ENCODE assay signal across 12 cellular contexts in the genomic region with DNA sequence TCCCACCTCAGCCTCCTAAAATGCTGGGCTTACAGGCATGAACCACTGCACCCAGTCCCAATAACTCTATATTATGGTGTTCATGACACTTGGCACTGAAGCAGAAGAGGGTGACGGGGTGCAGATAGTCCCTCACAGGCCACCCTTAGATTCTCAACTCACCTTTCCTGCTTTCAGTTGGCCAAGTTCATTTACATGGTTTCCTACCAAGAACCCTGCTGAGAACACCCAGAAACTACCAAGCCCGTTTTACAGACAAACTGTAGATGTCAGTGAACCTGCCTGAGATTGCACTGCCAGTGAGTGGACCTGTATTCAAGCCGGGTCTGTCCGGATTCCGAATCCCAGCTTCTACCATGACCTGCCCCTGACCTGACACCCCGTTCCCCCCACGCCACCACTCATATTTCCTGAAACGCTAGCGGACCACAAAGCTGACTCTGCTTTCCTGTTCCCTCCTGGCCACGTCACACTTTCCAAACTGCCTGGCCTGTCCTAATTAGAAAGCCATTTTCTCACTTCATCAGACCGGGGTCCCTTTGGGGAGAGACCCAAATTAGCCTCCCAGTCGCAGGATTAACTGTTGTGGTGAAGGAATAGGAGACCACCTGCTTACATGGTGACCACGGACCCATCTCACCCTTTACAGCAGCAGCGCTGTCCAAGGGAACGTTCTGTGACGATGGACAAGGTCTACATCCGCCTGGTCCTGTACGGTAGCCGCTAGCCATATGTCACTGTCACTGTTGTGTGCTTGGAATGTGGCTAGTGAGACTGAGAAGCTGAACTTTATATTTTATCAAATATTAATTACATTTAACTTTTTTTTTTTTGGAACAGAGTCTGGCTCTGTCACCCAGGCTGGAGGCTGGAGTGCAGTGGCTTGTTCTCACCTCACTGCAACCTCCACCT. TPM values are rescaled to one million over a fixed set of nuclear protein-coding genes. Genes with fewer than 3 reads are reported as not detected.
DNase-seq lines count a peak whose midpoint lies in the region; ATAC-seq and TF ChIP-seq lines count a peak whose summit lies in the region.
"Had no signal": no experiment of that assay in that cellular context is flagged by ENCODE, and none has a peak within 500 bp of the region (broad histone marks: within the 10 kb centered on the region; RNA-seq: fewer than 3 reads in every experiment).

No MANE protein-coding gene starts in this region.

- H3K79me2 ChIP-seq in osteoblast (ENCODE audit: insufficient read depth, low read length), result no peaks in the 10 kb centered on the region

- H3K36me3 Mint-ChIP-seq in activated T-cell treated with anti-CD3 and anti-CD28 coated beads, Interleukin-2, amount 50 U/mL, for 24 hours (ENCODE audit: low read depth), result no peaks in the 10 kb centered on the region

- H3K4me1 ChIP-seq in osteoblast (ENCODE audit: insufficient read depth, low read length), result no peaks in the 10 kb centered on the region
- H3K4me1 ChIP-seq in tibial nerve, result peaks cover 0 to 21% (median 3%) of the 10 kb centered on the region in 4 donors
- H3K4me1 ChIP-seq in A673 (ENCODE audit: insufficient read depth, low read length, poor library complexity, severe bottlenecking), result peaks cover 4% of the 10 kb centered on the region
- H3K4me1 ChIP-seq: SJCRH30 had no signal

- intact Hi-C loops in A673 (cut with micrococcal nuclease; ENCODE audit: unreplicated experiment), result no loop called here

- peaks cover 53% of the 10 kb centered on the region for H3K27me3 ChIP-seq in osteoblast (ENCODE audit: insufficient read depth, low read length)
- peaks cover 0 to 98% of the 10 kb centered on the region in 2 donors for H3K27me3 ChIP-seq in tibial nerve
- peaks cover 9% of the 10 kb centered on the region for H3K27me3 ChIP-seq in A673 (replicated peaks; ENCODE audit: insufficient read depth, low read depth, low read length, poor library complexity)

- peak overlapping the region; percentile 24 for H3K4me3 Mint-ChIP-seq in activated T-cell treated with anti-CD3 and anti-CD28 coated beads, Interleukin-2, amount 50 U/mL, for 24 hours

- ATAC-seq in GM21717 (IDR thresholded peaks at IDR 0.05; ENCODE audit: unreplicated experiment) (peak; percentile 40), GM21825 (IDR thresholded peaks at IDR 0.05; ENCODE audit: unreplicated experiment) (no peak)
- ATAC-seq: esophagus mucosa; naive thymus-derived CD4-positive, alpha-beta T cell had no signal

- H3K27ac ChIP-seq in osteoblast (ENCODE audit: low read depth, low read length) (no peak overlapping the region), tibial nerve (no peak overlapping the region), A673 (ENCODE audit: low read depth, low read length, poor library complexity, severe bottlenecking) (no peak overlapping the region)
- H3K27ac ChIP-seq: SJCRH30 had no signal

- TF ChIP-seq CTCF in GM12865 (IDR thresholded peaks at IDR 0.05; ENCODE audit: insufficient read depth, low read depth, low read length, missing control alignments) (no peak), osteoblast (IDR thresholded peaks at IDR 0.05; ENCODE audit: extremely low read depth, low read depth, low read length) (no peak), tibial nerve (IDR thresholded peaks at IDR 0.05) (no peak), A673 (conservative IDR thresholded peaks at IDR 0.05; ENCODE audit: low read depth, low read length) (no peak)

- H3K27me3 Mint-ChIP-seq in activated T-cell treated with anti-CD3 and anti-CD28 coated beads, Interleukin-2, amount 50 U/mL, for 24 hours, result peaks cover 48% of the 10 kb centered on the region

- CTCF ChIA-PET in A673 (lab: Charles Lee), result interaction anchor here (0.6 kb wide), 1 partner anchor 987 kb away, joined by 3 read pairs; no protein-coding TSS in a partner anchor

- H3K27ac Mint-ChIP-seq in activated T-cell treated with anti-CD3 and anti-CD28 coated beads, Interleukin-2, amount 50 U/mL, for 24 hours, result peak overlapping the region; percentile 19

- H3K9me3 ChIP-seq in osteoblast (ENCODE audit: low read depth, low read length) (no peaks in the 10 kb centered on the region), tibial nerve (no peaks in the 10 kb centered on the region), A673 (ENCODE audit: low read depth, low read length, poor library complexity, severe bottlenecking) (no peaks in the 10 kb centered on the region)
- H3K9me3 ChIP-seq: SJCRH30 had no signal

- H3K4me1 Mint-ChIP-seq in activated T-cell treated with anti-CD3 and anti-CD28 coated beads, Interleukin-2, amount 50 U/mL, for 24 hours (ENCODE audit: low read depth), result peaks cover 15% of the 10 kb centered on the region

- BruUV-seq in A673 (replicated peaks; lab: Mats Ljungman, UMichigan), result no TSS peak

- DNase-seq in GM12865 (ENCODE audit: low read depth), result peak; percentile 58
- peak; percentile 57 for DNase-seq in activated T-cell treated with anti-CD3 and anti-CD28 coated beads, Interleukin-2, amount 50 U/mL, for 24 hours
- DNase-seq in osteoblast (ENCODE audit: insufficient read length, low spot score, missing footprints), result peak; percentile 80
- DNase-seq in nucleus accumbens (lab: John Stamatoyannopoulos, UW), result no peak
- no peak for DNase-seq in tibial nerve (ENCODE audit: low spot score in 2 of 2)
- DNase-seq in A673 (ENCODE audit: low spot score), result no peak
- DNase-seq: NCI-H526 treated with DMSO at 0.1 percent for 48 hours, SJCRH30 had no signal

- POLR2A ChIA-PET in A673 (lab: Charles Lee; ENCODE audit: low non-redundant PET), result no interaction called here

- H2AFZ ChIP-seq in osteoblast (ENCODE audit: low read length), result no peak overlapping the region

- no peak for TF ChIP-seq POLR2A in tibial nerve (IDR thresholded peaks at IDR 0.05)

- H3K36me3 ChIP-seq in osteoblast (ENCODE audit: insufficient read depth, low read length) (no peaks in the 10 kb centered on the region), tibial nerve (no peaks in the 10 kb centered on the region), A673 (ENCODE audit: insufficient read depth, low read length, poor library complexity, severe bottlenecking) (no peaks in the 10 kb centered on the region)
- H3K36me3 ChIP-seq: SJCRH30 had no signal

- no peak overlapping the region for H3K4me3 ChIP-seq in GM12865 (ENCODE audit: low read depth, low read length)
- no peak overlapping the region for H3K4me3 ChIP-seq in osteoblast (ENCODE audit: insufficient read depth, low read length)
- H3K4me3 ChIP-seq in tibial nerve, result no peak overlapping the region
- H3K4me3 ChIP-seq in A673 (ENCODE audit: low read depth, low read length, poor library complexity, severe bottlenecking), result no peak overlapping the region
- H3K4me3 ChIP-seq: SJCRH30 had no signal

- TF ChIP-seq EP300 in tibial nerve (IDR thresholded peaks at IDR 0.05), result no peak

- no peaks in the 10 kb centered on the region for H3K9me3 Mint-ChIP-seq in activated T-cell treated with anti-CD3 and anti-CD28 coated beads, Interleukin-2, amount 50 U/mL, for 24 hours
- H3K9me3 Mint-ChIP-seq: naive thymus-derived CD4-positive, alpha-beta T cell had no signal

- H3K4me2 ChIP-seq in osteoblast (ENCODE audit: insufficient read depth, low read length), result no peak overlapping the region

- no peaks in the 10 kb centered on the region for H4K20me1 ChIP-seq in osteoblast (ENCODE audit: insufficient read depth, low read length)

- 33 to 43% methylated on average over 19 of the region's 19 CpGs for whole genome bisulfite sequencing in tibial nerve, 2 donors

RNA-seq across cellular contexts. Expression of a gene that starts 17.1 kb away (rescaled TPM):
- total RNA-seq in osteoblast (under 0.01 TPM in 1 of 2 replicates, not detected in the other), tibial nerve (not detected), A673 (2021) (0.13 TPM in 1 of 2 replicates, not detected in the other)

RNA-seq across cellular contexts. Expression of a gene that starts 43.1 kb away (rescaled TPM):
- total RNA-seq in osteoblast, result 51.0 and 61.6 TPM in 2 replicates
- 10 to 100 TPM; 38.1 to 48.3 (median 43.2) TPM for total RNA-seq in tibial nerve
- total RNA-seq in A673 (2021), result 72.4 and 79.2 TPM in 2 replicates

RNA-seq across cellular contexts. Expression of a gene that starts 50.2 kb away (rescaled TPM):
- total RNA-seq in osteoblast (218 and 245 TPM in 2 replicates), tibial nerve (10 to 100 TPM; 61.0 to 80.6 (median 72.2) TPM), A673 (2021) (179 and 189 TPM in 2 replicates)

RNA-seq across cellular contexts. Expression of a gene that starts 55.7 kb away (rescaled TPM):
- 11.9 and 13.0 TPM in 2 replicates for total RNA-seq in osteoblast
- total RNA-seq in tibial nerve, result 10 to 100 TPM; 28.0 to 63.0 (median 34.0) TPM
- 39.7 and 43.4 TPM in 2 replicates for total RNA-seq in A673 (2021)

Comparison
In these comparisons a context has a peak if more than half of its experiments do, and no peak if none do; other contexts are left out.
1. DNase-seq: peak in GM12865 (single experiment), activated T-cell treated with anti-CD3 and anti-CD28 coated beads, Interleukin-2, amount 50 U/mL, for 24 hours (single experiment) and osteoblast (single experiment); none in nucleus accumbens (0 of 56), tibial nerve (0 of 2) and A673 (single experiment).